ENCODE assay signal across 25 cellular contexts in the genomic region with DNA sequence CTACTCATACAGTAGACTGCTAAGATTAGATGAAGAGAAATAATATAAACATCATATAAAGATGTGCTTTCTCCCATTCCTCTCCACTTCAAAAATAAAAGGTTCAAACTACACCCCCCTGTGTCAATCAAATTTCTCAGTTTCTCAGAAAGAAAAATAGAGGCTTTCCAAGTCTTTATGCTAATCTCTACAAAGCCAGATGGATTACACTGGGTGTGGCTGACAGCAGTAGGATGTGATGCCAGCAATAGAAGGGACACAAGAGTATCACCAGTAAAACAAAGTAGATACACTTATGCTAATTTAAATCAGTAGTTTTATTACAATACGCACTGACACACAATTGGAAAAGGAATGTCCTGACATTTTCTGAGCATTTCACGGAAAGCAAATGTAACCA.
"Had no signal": no experiment of that assay in that cellular context is flagged by ENCODE, and none has a peak within 500 bp of the region (broad histone marks: within the 10 kb centered on the region; RNA-seq: fewer than 3 reads in every experiment).

No MANE protein-coding gene starts in this region.

- H3K4me2 ChIP-seq: neural progenitor cell had no signal

- H3K4me3 ChIP-seq: lung, neural progenitor cell, pancreas, prostate gland, right lobe of liver, suprapubic skin, thyroid gland, upper lobe of left lung, vagina had no signal

- H3K36me3 ChIP-seq: neural progenitor cell, prostate gland, right lobe of liver had no signal

- FAIRE-seq: endothelial cell of umbilical vein, pancreas had no signal

- H2AFZ ChIP-seq: neural progenitor cell had no signal

- H3K9ac ChIP-seq: neural progenitor cell had no signal

- DNase-seq: effector CD4-positive, alpha-beta T cell; endodermal cell; foreskin melanocyte; hippocampal formation; left colon; left ventricle myocardium superior; mesenchymal stem cell; midbrain; nucleus accumbens; pancreas; retina; right lobe of liver; stimulated activated CD4-positive, alpha-beta T cell treated with anti-CD3 and anti-CD28 coated beads, Interleukin-4, amount 100 ng/mL, for 1 hour; stimulated activated CD8-positive, alpha-beta memory T cell treated with anti-CD3 and anti-CD28 coated beads, Interleukin-4, amount 100 ng/mL, for 48 hours; stimulated activated naive CD8-positive, alpha-beta T cell treated with anti-CD3 and anti-CD28 coated beads, Interleukin-15, Interleukin-2, amounts not matched to agents 100 U/mL and 50 U/mL, for 24 hours; thyroid gland; upper lobe of left lung had no signal

- H3K4me1 ChIP-seq: neural progenitor cell, pancreas, prostate gland, right lobe of liver, suprapubic skin, thyroid gland, upper lobe of left lung, vagina had no signal

- H3K27ac ChIP-seq: neural progenitor cell, pancreas, prostate gland, right lobe of liver, suprapubic skin, thyroid gland, upper lobe of left lung, vagina had no signal

- H3K27me3 ChIP-seq: neural progenitor cell, pancreas, right lobe of liver, suprapubic skin, thyroid gland, upper lobe of left lung, vagina had no signal

- H3K9me3 ChIP-seq: pancreas, prostate gland, right lobe of liver, suprapubic skin, thyroid gland, upper lobe of left lung, vagina had no signal

- ATAC-seq: left colon; left ventricle myocardium superior; natural killer cell treated with Interleukin-12 subunit alpha and Interleukin-12 subunit beta and Interleukin-15 and Interleukin-18, amount 100 ng/mL, for 72 hours; pancreas; right lobe of liver; stimulated activated effector memory CD8-positive, alpha-beta T cell treated with anti-CD3 and anti-CD28 coated beads, Interleukin-12 subunit alpha, Interleukin-12 subunit beta, amount 100 ng/mL, for 72 hours; stimulated activated naive CD8-positive, alpha-beta T cell treated with anti-CD3 and anti-CD28 coated beads, Interleukin-15, Interleukin-2, amounts not matched to agents 100 U/mL and 50 U/mL, for 24 hours had no signal
